In the genomic region with DNA sequence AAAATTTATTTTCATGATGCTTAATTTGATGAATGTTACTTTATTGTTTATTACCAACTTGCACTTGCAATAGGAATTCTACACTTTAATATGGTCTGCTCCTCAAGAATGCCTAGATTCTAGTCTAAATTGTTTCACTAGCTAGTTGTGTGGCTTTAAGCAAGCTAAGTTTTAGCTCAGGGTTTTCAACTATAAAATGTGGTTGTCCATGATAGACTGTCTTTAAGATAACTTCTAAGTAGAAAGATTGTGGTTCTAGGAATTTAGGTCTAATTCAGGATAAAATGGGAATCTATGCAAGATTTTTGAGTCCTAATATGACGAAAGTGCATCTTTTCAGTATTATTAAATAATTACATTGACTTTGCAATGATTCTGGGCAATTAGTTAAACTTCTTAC, we compare ENCODE assay signal across 25 cellular contexts.
"Had no signal": no experiment of that assay in that cellular context is flagged by ENCODE, and none has a peak within 500 bp of the region (broad histone marks: within the 10 kb centered on the region; RNA-seq: fewer than 3 reads in every experiment).

No MANE protein-coding gene starts in this region.

- H3K4me3 ChIP-seq: adrenal gland, ascending aorta, colonic mucosa, heart left ventricle had no signal

- DNase-seq: activated B cell treated with CpG ODN at 0.5 μM for 24 hours; activated CD4-positive, alpha-beta T cell treated with anti-CD3 and anti-CD28 coated beads for 48 hours; activated CD4-positive, alpha-beta T cell treated with anti-CD3 and anti-CD28 coated beads, Interleukin-2, amount 50 U/mL, for 1 hour; activated CD4-positive, alpha-beta T cell treated with anti-CD3 and anti-CD28 coated beads, Interleukin-2, amount 50 U/mL, for 48 hours; activated CD8-positive, alpha-beta memory T cell treated with anti-CD3 and anti-CD28 coated beads for 24 hours; activated CD8-positive, alpha-beta memory T cell treated with anti-CD3 and anti-CD28 coated beads, Interleukin-2, amount 50 U/mL, for 4 hours; activated CD8-positive, alpha-beta T cell treated with anti-CD3 and anti-CD28 coated beads for 36 hours; activated effector memory CD4-positive, alpha-beta T cell treated with anti-CD3 and anti-CD28 coated beads, Interleukin-2, amount 50 U/mL, for 16 hours; activated naive CD4-positive, alpha-beta T cell treated with anti-CD3 and anti-CD28 coated beads for 36 hours; activated naive CD8-positive, alpha-beta T cell treated with anti-CD3 and anti-CD28 coated beads for 36 hours; activated naive CD8-positive, alpha-beta T cell treated with anti-CD3 and anti-CD28 coated beads, Interleukin-2, amount 50 U/mL, for 24 hours; activated T-cell treated with anti-CD3 and anti-CD28 coated beads, Interleukin-2, amount 50 U/mL, for 1 hour; activated T-cell treated with anti-CD3 and anti-CD28 coated beads, Interleukin-2, amount 50 U/mL, for 48 hours; adrenal gland; cerebellar nuclear complex; colonic mucosa; effector memory CD4-positive, alpha-beta T cell; heart left ventricle; T-helper 1 cell; T-helper 17 cell; T1000 had no signal

- H3K4me1 ChIP-seq: colonic mucosa had no signal

- H3K36me3 ChIP-seq: adrenal gland, ascending aorta, colonic mucosa, WERI-Rb-1 had no signal

- H3K27ac ChIP-seq: adrenal gland, ascending aorta, colonic mucosa, heart left ventricle, WERI-Rb-1 had no signal

- ATAC-seq: activated CD4-positive, CD25-positive, alpha-beta regulatory T cell treated with anti-CD3 and anti-CD28 coated beads, Interleukin-2, amount 50 U/mL, for 24 hours; activated CD8-positive, alpha-beta T cell treated with anti-CD3 and anti-CD28 coated beads for 36 hours; activated naive CD8-positive, alpha-beta T cell treated with anti-CD3 and anti-CD28 coated beads, Interleukin-2, amount 50 U/mL, for 24 hours; esophagus mucosa; heart left ventricle; T-helper 17 cell had no signal

- H3K27me3 ChIP-seq: adrenal gland, ascending aorta, colonic mucosa, heart left ventricle had no signal

- H3K9me3 ChIP-seq: adrenal gland, ascending aorta, colonic mucosa, heart left ventricle had no signal
